8 cellular contexts compared by ENCODE assay signal in genomic region chr1:172390620-172391491, GRCh38.
DNase-seq lines count a peak whose midpoint lies in the region; ATAC-seq and TF ChIP-seq lines count a peak whose summit lies in the region.

No MANE protein-coding gene starts in this region.

- H3K36me3 ChIP-seq in brain microvascular endothelial cell (replicated peaks) (no peaks in the 10 kb centered on the region), muscle layer of duodenum (ENCODE audit: control insufficient read depth in 1 of 2, insufficient read depth in 2 of 2, low read length in 2 of 2) (no peaks in the 10 kb centered on the region)

- no peaks in the 10 kb centered on the region for H3K27me3 ChIP-seq in brain microvascular endothelial cell (replicated peaks)
- H3K27me3 ChIP-seq in muscle layer of duodenum (ENCODE audit: low read depth, low read length) = no peaks in the 10 kb centered on the region

- no peak overlapping the region for H3K27ac ChIP-seq in brain microvascular endothelial cell
- H3K27ac ChIP-seq in muscle layer of duodenum (ENCODE audit: low read length) = peak overlapping the region; percentile 61

- H3K4me3 ChIP-seq in brain microvascular endothelial cell (ENCODE audit: low read depth, low read length) (no peak overlapping the region), muscle layer of duodenum (ENCODE audit: low read depth in 1 of 2, low read length in 2 of 2) (no peak overlapping the region)

- ATAC-seq in GM18867 (IDR thresholded peaks at IDR 0.05; ENCODE audit: unreplicated experiment) (peak; percentile 59), HG02884 (IDR thresholded peaks at IDR 0.05; ENCODE audit: unreplicated experiment) (peak; percentile 58)

- DNase-seq in brain microvascular endothelial cell (peak; percentile 18), T1000 (lab: John Stamatoyannopoulos, UW) (no peak), NCI-H2196 treated with DMSO at 0.1 percent for 48 hours (lab: John Stamatoyannopoulos, UW; ENCODE audit: unreplicated experiment) (no peak), NCI-H69 (lab: John Stamatoyannopoulos, UW) (no peak), NCI-H146 (lab: John Stamatoyannopoulos, UW) (no peak)

- H3K4me1 ChIP-seq in muscle layer of duodenum (ENCODE audit: control insufficient read depth in 1 of 2, insufficient read depth in 2 of 2, low read length in 2 of 2) = peaks cover 8 to 40% of the 10 kb centered on the region in 2 donors

- TF ChIP-seq CTCF in brain microvascular endothelial cell (IDR thresholded peaks at IDR 0.05; ENCODE audit: low read depth, low read length, missing control alignments) = no peak

- no peaks in the 10 kb centered on the region for H3K9me3 ChIP-seq in muscle layer of duodenum (ENCODE audit: control insufficient read depth in 1 of 2, low read length in 2 of 2)

- in situ Hi-C loops in brain microvascular endothelial cell (cut with HindIII; ENCODE audit: low pct_ligation_motif_present, low sequenced_read_pairs) = no loop called here
